In the genomic region with DNA sequence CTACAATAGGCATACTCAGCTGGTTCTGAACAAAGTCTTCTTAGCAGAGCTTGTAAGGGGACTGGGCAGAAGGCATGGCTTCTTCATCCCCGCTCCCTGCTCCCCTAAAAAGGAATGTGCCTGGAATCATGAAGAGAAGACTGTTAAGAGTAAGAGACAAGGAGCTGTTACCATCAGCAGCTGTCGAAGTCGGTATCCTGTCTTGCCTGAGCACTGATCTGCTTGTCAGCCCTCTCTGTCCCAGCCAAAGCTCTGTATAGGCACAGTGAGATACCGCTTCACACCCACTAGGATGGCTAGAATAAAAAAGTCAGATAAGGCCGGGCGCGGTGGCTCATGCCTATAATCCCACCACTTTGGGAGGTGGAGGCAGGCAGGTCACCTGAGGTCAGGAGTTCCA, we compare ENCODE assay signal across 18 cellular contexts.
"Had no signal": no experiment of that assay in that cellular context is flagged by ENCODE, and none has a peak within 500 bp of the region (broad histone marks: within the 10 kb centered on the region; RNA-seq: fewer than 3 reads in every experiment).

No MANE protein-coding gene starts in this region.

- H3K4me3 ChIP-seq: sigmoid colon, spleen, testis had no signal

- DNase-seq: activated CD4-positive, alpha-beta T cell treated with anti-CD3 and anti-CD28 coated beads for 36 hours; activated CD4-positive, alpha-beta T cell treated with anti-CD3 and anti-CD28 coated beads, Interleukin-2, amount 50 U/mL, for 4 hours; activated CD8-positive, alpha-beta memory T cell treated with anti-CD3 and anti-CD28 coated beads, Interleukin-2, amount 50 U/mL, for 48 hours; activated naive CD4-positive, alpha-beta T cell treated with anti-CD3 and anti-CD28 coated beads, Interleukin-2, amount 10 ng/mL, durations not matched to agents 7 days and 5 days; activated T-cell treated with anti-CD3 and anti-CD28 coated beads, Interleukin-2, amount 50 U/mL, for 4 hours; amygdala; cortex of kidney; immature natural killer cell; kidney glomerular epithelial cell; naive B cell; nucleus accumbens; sigmoid colon; spleen; stimulated activated CD4-positive, alpha-beta T cell treated with anti-CD3 and anti-CD28 coated beads, Interleukin-4, amount 100 ng/mL, for 1 hour; stimulated activated naive CD4-positive, alpha-beta T cell; T1000; testis had no signal

- H3K4me1 ChIP-seq: spleen, testis had no signal

- ATAC-seq: activated CD4-positive, alpha-beta T cell treated with anti-CD3 and anti-CD28 coated beads for 36 hours; activated T-cell treated with anti-CD3 and anti-CD28 coated beads, Interleukin-2, amount 50 U/mL, for 4 hours; WTC11 had no signal

- H3K27ac ChIP-seq: sigmoid colon, spleen, testis had no signal

- H3K9me3 ChIP-seq: sigmoid colon, spleen, testis had no signal

- H3K27me3 ChIP-seq: sigmoid colon, spleen, testis had no signal

- H3K36me3 ChIP-seq: sigmoid colon, spleen had no signal
